Comparison of ENCODE assay signal across 12 cellular contexts in the genomic region with DNA sequence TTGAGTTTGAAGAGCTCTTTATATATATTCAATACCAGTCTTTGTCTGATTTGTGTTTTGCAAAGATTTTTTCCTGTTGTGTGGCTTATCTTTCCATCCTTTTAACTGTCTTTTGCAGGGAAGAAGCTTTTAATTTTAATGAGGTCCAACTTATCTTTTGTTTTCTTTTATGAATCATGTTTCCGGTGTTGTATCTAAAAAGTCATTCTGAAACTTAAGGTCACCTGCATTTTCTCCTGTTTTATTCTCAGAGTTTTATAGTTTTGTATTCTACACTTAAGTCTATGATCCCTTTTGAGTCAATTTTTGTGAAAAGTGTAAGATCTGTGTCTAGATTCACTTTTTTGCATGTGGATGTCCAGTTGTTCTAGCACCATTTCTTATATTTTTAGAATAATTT.
"Had no signal": no experiment of that assay in that cellular context is flagged by ENCODE, and none has a peak within 500 bp of the region (broad histone marks: within the 10 kb centered on the region; RNA-seq: fewer than 3 reads in every experiment).

No MANE protein-coding gene starts in this region.

- ATAC-seq: left lobe of liver; stimulated activated naive CD8-positive, alpha-beta T cell treated with anti-CD3 and anti-CD28 coated beads, Interleukin-15, Interleukin-2, amounts not matched to agents 100 U/mL and 50 U/mL, for 24 hours; upper lobe of right lung had no signal

- H3K9me3 Mint-ChIP-seq: activated naive CD4-positive, alpha-beta T cell treated with anti-CD3 and anti-CD28 coated beads, Interleukin-2, amount 10 ng/mL, durations not matched to agents 7 days and 5 days had no signal

- H3K4me3 ChIP-seq: colonic mucosa, upper lobe of right lung had no signal

- DNase-seq: activated CD4-positive, alpha-beta T cell treated with anti-CD3 and anti-CD28 coated beads, Interleukin-2, amount 50 U/mL, for 4 hours; activated naive CD4-positive, alpha-beta T cell treated with anti-CD3 and anti-CD28 coated beads, Interleukin-2, amount 10 ng/mL, durations not matched to agents 7 days and 5 days; caudate nucleus; colonic mucosa; foreskin melanocyte; head of caudate nucleus; mesenchymal stem cell; stimulated activated CD4-positive, alpha-beta T cell treated with anti-CD3 and anti-CD28 coated beads, Interleukin-4, amount 100 ng/mL, for 1 hour; stimulated activated CD8-positive, alpha-beta memory T cell treated with anti-CD3 and anti-CD28 coated beads, Interleukin-4, amount 100 ng/mL, for 48 hours; stimulated activated naive CD8-positive, alpha-beta T cell treated with anti-CD3 and anti-CD28 coated beads, Interleukin-15, Interleukin-2, amounts not matched to agents 100 U/mL and 50 U/mL, for 24 hours; upper lobe of right lung had no signal

- H3K9me3 ChIP-seq: colonic mucosa, upper lobe of right lung had no signal

- H3K27me3 Mint-ChIP-seq: activated naive CD4-positive, alpha-beta T cell treated with anti-CD3 and anti-CD28 coated beads, Interleukin-2, amount 10 ng/mL, durations not matched to agents 7 days and 5 days had no signal

- H3K4me3 Mint-ChIP-seq: activated naive CD4-positive, alpha-beta T cell treated with anti-CD3 and anti-CD28 coated beads, Interleukin-2, amount 10 ng/mL, durations not matched to agents 7 days and 5 days had no signal

- H3K27ac Mint-ChIP-seq: activated naive CD4-positive, alpha-beta T cell treated with anti-CD3 and anti-CD28 coated beads, Interleukin-2, amount 10 ng/mL, durations not matched to agents 7 days and 5 days had no signal

- H3K36me3 ChIP-seq: colonic mucosa, upper lobe of right lung had no signal

- H3K4me1 ChIP-seq: colonic mucosa, upper lobe of right lung had no signal

- H3K27ac ChIP-seq: colonic mucosa, upper lobe of right lung had no signal
